In the genomic region with DNA sequence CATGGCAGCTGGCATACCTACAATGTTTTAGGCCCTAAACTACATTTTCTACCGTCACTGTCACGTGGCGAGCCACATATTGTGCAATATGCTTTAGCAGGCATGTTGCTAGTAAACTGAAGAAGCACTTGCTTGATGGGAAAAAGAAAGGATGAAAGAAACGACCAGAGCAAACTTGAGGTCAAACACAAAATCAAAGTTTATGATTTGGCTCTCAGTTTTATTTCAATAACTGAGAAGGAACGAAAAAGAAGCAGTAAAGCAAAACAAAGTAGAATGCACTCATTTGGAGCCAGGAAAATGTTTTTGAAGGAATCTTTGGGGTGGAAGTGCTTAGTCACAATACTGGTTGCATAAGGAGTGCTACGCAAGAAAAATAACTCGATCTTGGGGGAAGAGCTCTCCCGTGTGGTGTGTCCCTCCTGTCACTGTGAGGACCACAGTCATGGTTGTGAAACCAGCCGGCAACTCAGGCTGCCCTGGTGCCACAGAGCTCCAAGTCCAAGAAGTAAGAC, we compare ENCODE assay signal across 8 cellular contexts.
DNase-seq lines count a peak whose midpoint lies in the region; ATAC-seq and TF ChIP-seq lines count a peak whose summit lies in the region.

No MANE protein-coding gene starts in this region.

- no peak overlapping the region for H3K27ac ChIP-seq in HUES48 (ENCODE audit: low read depth, low read length)
- no peak overlapping the region for H3K27ac ChIP-seq in body of pancreas
- peak overlapping the region; percentile 6 to 59 for H3K27ac ChIP-seq in tibial artery

- no peaks in the 10 kb centered on the region for H3K27me3 Mint-ChIP-seq in activated T-helper 2 cell treated with anti-CD3 and anti-CD28 coated beads, Interferon-gamma antibody, Interleukin-2, Interleukin-4, amounts not matched to agents 10 μg/mL and 5 μg/mL and 100 μg/mL, durations not matched to agents 14 hours and 24 hours and 36 hours (ENCODE audit: low read depth)

- ATAC-seq in body of pancreas = peak; percentile 64

- H3K36me3 Mint-ChIP-seq in activated T-helper 2 cell treated with anti-CD3 and anti-CD28 coated beads, Interferon-gamma antibody, Interleukin-2, Interleukin-4, amounts not matched to agents 10 μg/mL and 5 μg/mL and 100 μg/mL, durations not matched to agents 14 hours and 24 hours and 36 hours (ENCODE audit: low read depth) = no peaks in the 10 kb centered on the region

- H3K27me3 ChIP-seq in HUES48 (ENCODE audit: control insufficient read depth, insufficient read depth, low read length) = no peaks in the 10 kb centered on the region
- H3K27me3 ChIP-seq in body of pancreas = no peaks in the 10 kb centered on the region
- H3K27me3 ChIP-seq in tibial artery = no peaks in the 10 kb centered on the region

- H3K9me3 ChIP-seq in HUES48 (ENCODE audit: control insufficient read depth, insufficient read depth, low read length) (no peaks in the 10 kb centered on the region), body of pancreas (no peaks in the 10 kb centered on the region), tibial artery (no peaks in the 10 kb centered on the region)

- 0 out of 2 replicates have a peak overlapping the region, but pooled peaks have one; percentile 1 for H3K9ac ChIP-seq in HUES48 (ENCODE audit: low read depth, low read length)

- intact Hi-C loops in body of pancreas (cut with DNase I) = no loop called here
- intact Hi-C loops in tibial artery (cut with DNase I; ENCODE audit: low total_unique reads) = no loop called here
- intact Hi-C loops in activated T-helper 2 cell treated with anti-CD3 and anti-CD28 coated beads, Interferon-gamma antibody, Interleukin-2, Interleukin-4, amounts not matched to agents 10 μg/mL and 5 μg/mL and 100 μg/mL, durations not matched to agents 14 hours and 24 hours and 36 hours (cut with micrococcal nuclease) = no loop called here

- H3K9me3 Mint-ChIP-seq in activated T-helper 2 cell treated with anti-CD3 and anti-CD28 coated beads, Interferon-gamma antibody, Interleukin-2, Interleukin-4, amounts not matched to agents 10 μg/mL and 5 μg/mL and 100 μg/mL, durations not matched to agents 14 hours and 24 hours and 36 hours = no peaks in the 10 kb centered on the region

- H3K4me3 ChIP-seq in HUES48 (ENCODE audit: low read depth, low read length) (no peak overlapping the region), body of pancreas (no peak overlapping the region), tibial artery (peak overlapping the region in 1 of 2 donors; percentile 3)

- no peak overlapping the region for H3K27ac Mint-ChIP-seq in activated T-helper 2 cell treated with anti-CD3 and anti-CD28 coated beads, Interferon-gamma antibody, Interleukin-2, Interleukin-4, amounts not matched to agents 10 μg/mL and 5 μg/mL and 100 μg/mL, durations not matched to agents 14 hours and 24 hours and 36 hours

- H3K4me1 ChIP-seq in HUES48 (ENCODE audit: control insufficient read depth, insufficient read depth, low read length) (peaks cover 9% of the 10 kb centered on the region), body of pancreas (no peaks in the 10 kb centered on the region), tibial artery (peaks cover 0 to 14% (median 0%) of the 10 kb centered on the region in 4 donors)

- no peak overlapping the region for H3K4me3 Mint-ChIP-seq in activated T-helper 2 cell treated with anti-CD3 and anti-CD28 coated beads, Interferon-gamma antibody, Interleukin-2, Interleukin-4, amounts not matched to agents 10 μg/mL and 5 μg/mL and 100 μg/mL, durations not matched to agents 14 hours and 24 hours and 36 hours (ENCODE audit: low read depth)

- no peaks in the 10 kb centered on the region for H3K4me1 Mint-ChIP-seq in activated T-helper 2 cell treated with anti-CD3 and anti-CD28 coated beads, Interferon-gamma antibody, Interleukin-2, Interleukin-4, amounts not matched to agents 10 μg/mL and 5 μg/mL and 100 μg/mL, durations not matched to agents 14 hours and 24 hours and 36 hours (ENCODE audit: low read depth)

- no peaks in the 10 kb centered on the region for H3K36me3 ChIP-seq in HUES48 (ENCODE audit: control insufficient read depth, insufficient read depth, low read length)
- H3K36me3 ChIP-seq in body of pancreas (replicated peaks in 1 of 2; ENCODE audit: insufficient read depth in 1 of 2, low read depth in 2 of 2) = no peaks in the 10 kb centered on the region
- no peaks in the 10 kb centered on the region for H3K36me3 ChIP-seq in tibial artery

- no peak for TF ChIP-seq POLR2A in body of pancreas (IDR thresholded peaks at IDR 0.05)

- TF ChIP-seq CTCF in body of pancreas (IDR thresholded peaks at IDR 0.05) (no peak), tibial artery (IDR thresholded peaks at IDR 0.05) (no peak)

- WGBS in body of pancreas, 2 donors = 37 to 45% methylated on average over 9 of the region's 9 CpGs

- DNase-seq in body of pancreas (peak in 3 of 4 donors; percentile 21 to 43 (median 35)), left kidney (ENCODE audit: low read depth, low spot score) (peak; percentile 17), tibial artery (peak; percentile 84 to 89), occipital lobe (lab: John Stamatoyannopoulos, UW) (no peak), 8988T (no peak), Ammon's horn (ENCODE audit: low spot score) (no peak)
- no peak for DNase-seq in activated T-helper 2 cell treated with anti-CD3 and anti-CD28 coated beads, Interferon-gamma antibody, Interleukin-2, Interleukin-4, amounts not matched to agents 10 μg/mL and 5 μg/mL and 100 μg/mL, durations not matched to agents 14 hours and 24 hours and 36 hours (ENCODE audit: low spot score)

Comparison
In these comparisons a context has a peak if more than half of its experiments do, and no peak if none do; other contexts are left out.
1. H3K27ac ChIP-seq: peak in tibial artery (2 of 2); none in HUES48 (single experiment) and body of pancreas (0 of 4).
2. DNase-seq: peak in body of pancreas (3 of 4), left kidney (single experiment) and tibial artery (2 of 2); none in occipital lobe (single experiment), 8988T (single experiment), activated T-helper 2 cell treated with anti-CD3 and anti-CD28 coated beads, Interferon-gamma antibody, Interleukin-2, Interleukin-4, amounts not matched to agents 10 μg/mL and 5 μg/mL and 100 μg/mL, durations not matched to agents 14 hours and 24 hours and 36 hours (single experiment) and Ammon's horn (single experiment).